15 cellular contexts compared by ENCODE assay signal in genomic region chr12:104736307-104736706, GRCh38.
DNase-seq lines count a peak whose midpoint lies in the region; ATAC-seq and TF ChIP-seq lines count a peak whose summit lies in the region.
"Had no signal": no experiment of that assay in that cellular context is flagged by ENCODE, and none has a peak within 500 bp of the region (broad histone marks: within the 10 kb centered on the region; RNA-seq: fewer than 3 reads in every experiment).

No MANE protein-coding gene starts in this region.

- no peak for TF ChIP-seq CTCF in AG04450 (IDR thresholded peaks at IDR 0.05; ENCODE audit: low read depth, low read length)

- H3K4me3 ChIP-seq in AG04450 (ENCODE audit: low read depth, low read length): no peak overlapping the region
- H3K4me3 ChIP-seq: Peyer's patch, prostate gland had no signal

- POLR2A ChIA-PET in AG04450 (lab: Yijun Ruan, JAX): no interaction called here

- CTCF ChIA-PET in AG04450 (lab: Charles Lee): interaction anchor here (0.8 kb wide), 1 partner anchor 13 kb away, joined by 3 read pairs; no protein-coding TSS in a partner anchor

- H3K27me3 ChIP-seq in AG04450 (ENCODE audit: control insufficient read depth, insufficient read depth, low read length): peaks cover 6% of the 10 kb centered on the region
- H3K27me3 ChIP-seq: Peyer's patch had no signal

- no peak for ATAC-seq in HG03521 (IDR thresholded peaks at IDR 0.05; ENCODE audit: unreplicated experiment)
- ATAC-seq: activated naive CD4-positive, alpha-beta T cell treated with anti-CD3 and anti-CD28 coated beads, Interleukin-2, amount 50 U/mL, for 72 hours; left colon had no signal

- H3K9me3 ChIP-seq in AG04450 (ENCODE audit: control insufficient read depth, insufficient read depth, low read length): no peaks in the 10 kb centered on the region
- H3K9me3 ChIP-seq: Peyer's patch, prostate gland had no signal

- H3K27ac ChIP-seq in AG04450 (ENCODE audit: low read depth, low read length): peak overlapping the region; percentile 39
- H3K27ac ChIP-seq: Peyer's patch, prostate gland had no signal

- DNase-seq in AG04450 (ENCODE audit: low read depth, low spot score) (peak; percentile 41), EH (ENCODE audit: low read depth) (peak; percentile 85), amniotic epithelial cell (ENCODE audit: low read depth) (peak; percentile 36), iris pigment epithelial cell (ENCODE audit: low read depth) (peak; percentile 54), NCI-H524 (lab: John Stamatoyannopoulos, UW) (no peak), SK-N-DZ (ENCODE audit: low spot score) (no peak), NCI-H1417 treated with DMSO at 0.1 percent for 48 hours (lab: John Stamatoyannopoulos, UW) (no peak)
- DNase-seq: activated CD4-positive, CD25-positive, alpha-beta regulatory T cell; Karpas-422; left colon; NCI-H2171 treated with DMSO at 0.1 percent for 48 hours; Peyer's patch had no signal

Comparison
In these comparisons a context has a peak if more than half of its experiments do, and no peak if none do; other contexts are left out.
1. DNase-seq: peak in AG04450 (single experiment), EH (single experiment), amniotic epithelial cell (single experiment) and iris pigment epithelial cell (single experiment); none in NCI-H524 (0 of 2), SK-N-DZ (single experiment) and NCI-H1417 treated with DMSO at 0.1 percent for 48 hours (single experiment).